In the genomic region with DNA sequence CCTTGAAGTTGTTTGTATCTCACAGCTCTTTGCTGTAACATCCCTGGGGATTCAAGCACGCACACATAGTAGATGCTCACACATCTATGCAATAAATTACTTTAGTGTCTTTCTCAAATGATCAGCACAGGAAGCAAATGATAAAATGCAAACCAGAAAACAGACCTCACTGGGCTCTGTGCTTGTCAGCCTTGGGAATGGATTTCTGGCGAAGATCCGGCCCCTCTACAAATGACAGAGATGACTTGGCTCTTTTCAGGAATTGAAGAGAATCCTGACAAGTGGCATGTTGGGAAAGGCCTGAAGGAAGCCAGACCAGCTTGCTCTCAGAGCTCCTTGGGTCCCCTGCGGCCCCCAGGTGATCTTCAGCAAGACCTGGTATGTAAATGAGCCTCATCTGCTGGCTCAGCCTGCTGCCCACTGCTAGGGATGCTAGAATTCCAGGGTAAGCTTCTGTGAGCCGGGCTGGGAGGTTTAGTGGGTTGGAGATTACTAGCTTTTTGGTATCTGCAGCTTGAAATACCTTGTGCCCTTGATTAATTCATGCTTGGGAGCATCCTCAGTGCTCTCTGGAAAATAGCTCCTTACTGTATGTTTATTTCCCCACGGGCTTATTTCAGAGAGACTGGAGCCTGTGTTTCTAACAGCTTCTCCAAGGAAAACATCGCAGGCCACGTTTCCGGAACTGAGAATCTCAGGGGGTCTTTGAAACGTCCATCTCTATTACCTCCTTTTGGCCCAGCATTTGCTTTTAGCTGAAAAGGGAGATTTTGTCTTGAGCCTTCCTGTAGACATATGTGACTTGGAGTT, we compare ENCODE assay signal across 1 cellular context.
TF ChIP-seq lines count a peak whose summit lies in the region.

No MANE protein-coding gene starts in this region.

TF ChIP-seq in GM23338, 12 proteins besides CTCF, POLR2A, EP300 and RAD21 (continued from another document):
- TF ChIP-seq, protein P1, sequence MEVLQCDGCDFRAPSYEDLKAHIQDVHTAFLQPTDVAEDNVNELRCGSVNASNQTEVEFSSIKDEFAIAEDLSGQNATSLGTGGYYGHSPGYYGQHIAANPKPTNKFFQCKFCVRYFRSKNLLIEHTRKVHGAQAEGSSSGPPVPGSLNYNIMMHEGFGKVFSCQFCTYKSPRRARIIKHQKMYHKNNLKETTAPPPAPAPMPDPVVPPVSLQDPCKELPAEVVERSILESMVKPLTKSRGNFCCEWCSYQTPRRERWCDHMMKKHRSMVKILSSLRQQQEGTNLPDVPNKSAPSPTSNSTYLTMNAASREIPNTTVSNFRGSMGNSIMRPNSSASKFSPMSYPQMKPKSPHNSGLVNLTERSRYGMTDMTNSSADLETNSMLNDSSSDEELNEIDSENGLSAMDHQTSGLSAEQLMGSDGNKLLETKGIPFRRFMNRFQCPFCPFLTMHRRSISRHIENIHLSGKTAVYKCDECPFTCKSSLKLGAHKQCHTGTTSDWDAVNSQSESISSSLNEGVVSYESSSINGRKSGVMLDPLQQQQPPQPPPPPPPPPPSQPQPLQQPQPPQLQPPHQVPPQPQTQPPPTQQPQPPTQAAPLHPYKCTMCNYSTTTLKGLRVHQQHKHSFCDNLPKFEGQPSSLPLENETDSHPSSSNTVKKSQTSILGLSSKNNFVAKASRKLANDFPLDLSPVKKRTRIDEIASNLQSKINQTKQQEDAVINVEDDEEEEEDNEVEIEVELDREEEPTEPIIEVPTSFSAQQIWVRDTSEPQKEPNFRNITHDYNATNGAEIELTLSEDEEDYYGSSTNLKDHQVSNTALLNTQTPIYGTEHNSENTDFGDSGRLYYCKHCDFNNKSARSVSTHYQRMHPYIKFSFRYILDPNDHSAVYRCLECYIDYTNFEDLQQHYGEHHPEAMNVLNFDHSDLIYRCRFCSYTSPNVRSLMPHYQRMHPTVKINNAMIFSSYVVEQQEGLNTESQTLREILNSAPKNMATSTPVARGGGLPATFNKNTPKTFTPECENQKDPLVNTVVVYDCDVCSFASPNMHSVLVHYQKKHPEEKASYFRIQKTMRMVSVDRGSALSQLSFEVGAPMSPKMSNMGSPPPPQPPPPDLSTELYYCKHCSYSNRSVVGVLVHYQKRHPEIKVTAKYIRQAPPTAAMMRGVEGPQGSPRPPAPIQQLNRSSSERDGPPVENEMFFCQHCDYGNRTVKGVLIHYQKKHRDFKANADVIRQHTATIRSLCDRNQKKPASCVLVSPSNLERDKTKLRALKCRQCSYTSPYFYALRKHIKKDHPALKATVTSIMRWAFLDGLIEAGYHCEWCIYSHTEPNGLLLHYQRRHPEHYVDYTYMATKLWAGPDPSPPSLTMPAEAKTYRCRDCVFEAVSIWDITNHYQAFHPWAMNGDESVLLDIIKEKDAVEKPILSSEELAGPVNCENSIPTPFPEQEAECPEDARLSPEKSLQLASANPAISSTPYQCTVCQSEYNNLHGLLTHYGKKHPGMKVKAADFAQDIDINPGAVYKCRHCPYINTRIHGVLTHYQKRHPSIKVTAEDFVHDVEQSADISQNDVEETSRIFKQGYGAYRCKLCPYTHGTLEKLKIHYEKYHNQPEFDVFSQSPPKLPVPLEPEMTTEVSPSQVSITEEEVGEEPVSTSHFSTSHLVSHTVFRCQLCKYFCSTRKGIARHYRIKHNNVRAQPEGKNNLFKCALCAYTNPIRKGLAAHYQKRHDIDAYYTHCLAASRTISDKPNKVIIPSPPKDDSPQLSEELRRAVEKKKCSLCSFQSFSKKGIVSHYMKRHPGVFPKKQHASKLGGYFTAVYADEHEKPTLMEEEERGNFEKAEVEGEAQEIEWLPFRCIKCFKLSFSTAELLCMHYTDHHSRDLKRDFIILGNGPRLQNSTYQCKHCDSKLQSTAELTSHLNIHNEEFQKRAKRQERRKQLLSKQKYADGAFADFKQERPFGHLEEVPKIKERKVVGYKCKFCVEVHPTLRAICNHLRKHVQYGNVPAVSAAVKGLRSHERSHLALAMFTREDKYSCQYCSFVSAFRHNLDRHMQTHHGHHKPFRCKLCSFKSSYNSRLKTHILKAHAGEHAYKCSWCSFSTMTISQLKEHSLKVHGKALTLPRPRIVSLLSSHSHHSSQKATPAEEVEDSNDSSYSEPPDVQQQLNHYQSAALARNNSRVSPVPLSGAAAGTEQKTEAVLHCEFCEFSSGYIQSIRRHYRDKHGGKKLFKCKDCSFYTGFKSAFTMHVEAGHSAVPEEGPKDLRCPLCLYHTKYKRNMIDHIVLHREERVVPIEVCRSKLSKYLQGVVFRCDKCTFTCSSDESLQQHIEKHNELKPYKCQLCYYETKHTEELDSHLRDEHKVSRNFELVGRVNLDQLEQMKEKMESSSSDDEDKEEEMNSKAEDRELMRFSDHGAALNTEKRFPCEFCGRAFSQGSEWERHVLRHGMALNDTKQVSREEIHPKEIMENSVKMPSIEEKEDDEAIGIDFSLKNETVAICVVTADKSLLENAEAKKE (CRISPR knock-in tag; IDR thresholded peaks at IDR 0.05), result peak; percentile 70; the same call in 1 of the 2 replicates
